Comparison of ENCODE assay signal across 1 cellular context in genomic region chr12:57744777-57745484, GRCh38.
A peak's percentile ranks its signal among the peaks of the same experiment; 100 is the strongest.
TF ChIP-seq lines count a peak whose summit lies in the region.

TSPAN31 (plus strand) TSS chr12:57745039; CDS start chr12:57745155, 116 bp downstream.

TF ChIP-seq in K562, 482 proteins besides CTCF, POLR2A, EP300 and RAD21 (continued from another document and continues in another):
- TF ChIP-seq MNT (conservative IDR thresholded peaks at IDR 0.05), result peak; percentile 29 to 50
- TF ChIP-seq GABPA (tag; conservative IDR thresholded peaks at IDR 0.05; ENCODE audit: low read depth), result peak; percentile 91
- peak; percentile 69; the same call in 1 of the 2 replicates for TF ChIP-seq ZNF584 (CRISPR knock-in tag; IDR thresholded peaks at IDR 0.05; ENCODE audit: low read depth)
- no peak for TF ChIP-seq FOXA3 (CRISPR knock-in tag; conservative IDR thresholded peaks at IDR 0.05 in 1 of 2, IDR thresholded peaks at IDR 0.05 in 1 of 2)
- TF ChIP-seq ARID4B (CRISPR knock-in tag; IDR thresholded peaks at IDR 0.05), result peak; percentile 49; the same call in 1 of the 2 replicates
- TF ChIP-seq RUNX1 (IDR thresholded peaks at IDR 0.05; ENCODE audit: low read depth), result no peak
- 0 out of 2 replicates have a peak, but pooled peaks have one; percentile 5 for TF ChIP-seq PTBP1 (IDR thresholded peaks at IDR 0.05; ENCODE audit: low read depth, low read length)
- TF ChIP-seq ELF4 (CRISPR knock-in tag; IDR thresholded peaks at IDR 0.05), result no peak
- TF ChIP-seq ZFX (CRISPR knock-in tag; IDR thresholded peaks at IDR 0.05), result peak; percentile 58
- peak; percentile 68 for TF ChIP-seq CHD1 (IDR thresholded peaks at IDR 0.05; ENCODE audit: low read length)
- peak; percentile 53 for TF ChIP-seq KDM5B (IDR thresholded peaks at IDR 0.05; ENCODE audit: insufficient replicate concordance, low read depth, low read length)
- 0 out of 2 replicates have a peak, but pooled peaks have one; percentile 20 for TF ChIP-seq ZNF655 (CRISPR knock-in tag; IDR thresholded peaks at IDR 0.05)
- TF ChIP-seq SIN3A (IDR thresholded peaks at IDR 0.05; ENCODE audit: borderline replicate concordance in 2 of 2, control insufficient read depth in 1 of 2, low read depth in 2 of 2, low read length in 2 of 2), result peak in 1 of 2 experiments; percentile 16; a peak in 2 of 4 replicates
- TF ChIP-seq MTA3 (IDR thresholded peaks at IDR 0.05; ENCODE audit: borderline replicate concordance), result peak; percentile 79; the same call in 1 of the 2 replicates
- no peak for TF ChIP-seq ZNF512 (tag; IDR thresholded peaks at IDR 0.05)
- peak; percentile 85 to 88 for TF ChIP-seq NRF1 (conservative IDR thresholded peaks at IDR 0.05 in 1 of 2, IDR thresholded peaks at IDR 0.05 in 1 of 2)
- peak; percentile 39 for TF ChIP-seq E2F8 (IDR thresholded peaks at IDR 0.05; ENCODE audit: low read depth, partially characterized antibody)
- peak; percentile 41; the same call in 1 of the 2 replicates for TF ChIP-seq TRIM25 (IDR thresholded peaks at IDR 0.05; ENCODE audit: borderline replicate concordance)
- TF ChIP-seq CSDE1 (IDR thresholded peaks at IDR 0.05), result 0 out of 4 replicates have a peak, but pooled peaks of 1 of the 2 experiments have one; percentile 27
- no peak for TF ChIP-seq SAFB (IDR thresholded peaks at IDR 0.05; ENCODE audit: borderline replicate concordance, low read depth, low read length)
- peak; percentile 66; the same call in 1 of the 2 replicates for TF ChIP-seq RFX5 (IDR thresholded peaks at IDR 0.05; ENCODE audit: low read depth, low read length)
- TF ChIP-seq MLLT1 (IDR thresholded peaks at IDR 0.05), result 0 out of 4 replicates have a peak, but pooled peaks of 1 of the 2 experiments have one; percentile 24
- peak; percentile 45 for TF ChIP-seq JUN (IDR thresholded peaks at IDR 0.05; ENCODE audit: borderline replicate concordance, low read depth, low read length)
- no peak; the same call in 1 of the 2 replicates for TF ChIP-seq JUN (CRISPR knock-in tag; IDR thresholded peaks at IDR 0.05; ENCODE audit: borderline replicate concordance)
- peak; percentile 84 for TF ChIP-seq FOS (IDR thresholded peaks at IDR 0.05; ENCODE audit: extremely low read depth, insufficient read length)
- TF ChIP-seq SETDB1 (IDR thresholded peaks at IDR 0.05; ENCODE audit: low read length), result no peak
- no peak for TF ChIP-seq CBFA2T2 (conservative IDR thresholded peaks at IDR 0.05)
- peak; percentile 70; the same call in 1 of the 2 replicates for TF ChIP-seq PATZ1 (CRISPR knock-in tag; IDR thresholded peaks at IDR 0.05; ENCODE audit: borderline replicate concordance)
- TF ChIP-seq TRIM24 (IDR thresholded peaks at IDR 0.05), result 0 out of 4 replicates have a peak, but pooled peaks of 1 of the 2 experiments have one; percentile 31
- no peak for TF ChIP-seq MEF2A (IDR thresholded peaks at IDR 0.05; ENCODE audit: control insufficient read depth, low read depth, low read length)
- TF ChIP-seq SIRT6 (IDR thresholded peaks at IDR 0.05; ENCODE audit: low read depth, low read length), result peak; percentile 80
- 0 out of 2 replicates have a peak, but pooled peaks have one; percentile 5 for TF ChIP-seq ZNF444 (CRISPR knock-in tag; IDR thresholded peaks at IDR 0.05)
- TF ChIP-seq SRF (CRISPR knock-in tag; IDR thresholded peaks at IDR 0.05), result peak in 1 of 2 experiments; percentile 32; a peak in 2 of 4 replicates
- peak; percentile 36; the same call in 1 of the 2 replicates for TF ChIP-seq POLR2AphosphoS5 (IDR thresholded peaks at IDR 0.05; ENCODE audit: control insufficient read depth, insufficient read depth, low read depth, low read length)
